In the genomic region with DNA sequence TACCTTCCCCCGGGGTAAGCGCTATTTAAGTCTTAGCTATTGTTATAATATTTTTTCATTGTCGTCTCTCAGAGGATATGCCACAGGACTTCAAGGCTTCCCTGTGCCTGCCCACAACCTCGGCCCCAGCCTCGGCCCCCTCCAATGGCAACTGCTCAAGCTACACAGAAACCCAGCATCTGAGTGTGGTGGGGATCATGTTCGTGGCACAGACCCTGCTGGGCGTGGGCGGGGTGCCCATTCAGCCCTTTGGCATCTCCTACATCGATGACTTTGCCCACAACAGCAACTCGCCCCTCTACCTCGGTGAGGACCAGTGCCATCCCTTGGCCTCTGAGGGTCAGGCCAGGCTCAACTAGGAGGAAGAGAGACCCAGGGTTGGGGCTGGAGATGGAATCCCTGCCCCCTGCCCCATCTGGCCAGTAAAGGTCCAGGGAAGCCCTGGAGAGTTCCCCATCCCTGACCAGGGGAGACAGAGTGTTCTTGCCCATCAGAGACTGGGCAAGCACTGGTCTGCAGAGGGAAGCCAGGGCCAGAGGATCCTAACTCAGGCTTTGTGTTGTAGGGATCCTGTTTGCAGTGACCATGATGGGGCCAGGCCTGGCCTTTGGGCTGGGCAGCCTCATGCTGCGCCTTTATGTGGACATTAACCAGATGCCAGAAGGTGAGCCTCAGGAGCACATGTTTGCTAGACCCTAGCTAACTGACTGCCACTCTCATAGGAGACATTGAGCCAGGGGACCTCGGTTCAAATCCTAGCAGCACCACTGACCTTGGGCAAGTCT, we compare ENCODE assay signal across 1 cellular context.
TF ChIP-seq lines count a peak whose summit lies in the region.

No MANE protein-coding gene starts in this region.

TF ChIP-seq in HepG2, 621 proteins besides CTCF, POLR2A, EP300 and RAD21 (continued from another document):
- TF ChIP-seq, protein P1, sequence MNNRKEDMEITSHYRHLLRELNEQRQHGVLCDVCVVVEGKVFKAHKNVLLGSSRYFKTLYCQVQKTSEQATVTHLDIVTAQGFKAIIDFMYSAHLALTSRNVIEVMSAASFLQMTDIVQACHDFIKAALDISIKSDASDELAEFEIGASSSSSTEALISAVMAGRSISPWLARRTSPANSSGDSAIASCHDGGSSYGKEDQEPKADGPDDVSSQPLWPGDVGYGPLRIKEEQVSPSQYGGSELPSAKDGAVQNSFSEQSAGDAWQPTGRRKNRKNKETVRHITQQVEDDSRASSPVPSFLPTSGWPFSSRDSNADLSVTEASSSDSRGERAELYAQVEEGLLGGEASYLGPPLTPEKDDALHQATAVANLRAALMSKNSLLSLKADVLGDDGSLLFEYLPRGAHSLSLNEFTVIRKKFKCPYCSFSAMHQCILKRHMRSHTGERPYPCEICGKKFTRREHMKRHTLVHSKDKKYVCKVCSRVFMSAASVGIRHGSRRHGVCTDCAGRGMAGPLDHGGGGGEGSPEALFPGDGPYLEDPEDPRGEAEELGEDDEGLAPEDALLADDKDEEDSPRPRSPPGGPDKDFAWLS (CRISPR knock-in tag; IDR thresholded peaks at IDR 0.05; ENCODE audit: borderline replicate concordance) = 0 out of 2 replicates have a peak, but pooled peaks have one; percentile 44
- TF ChIP-seq, protein P2, sequence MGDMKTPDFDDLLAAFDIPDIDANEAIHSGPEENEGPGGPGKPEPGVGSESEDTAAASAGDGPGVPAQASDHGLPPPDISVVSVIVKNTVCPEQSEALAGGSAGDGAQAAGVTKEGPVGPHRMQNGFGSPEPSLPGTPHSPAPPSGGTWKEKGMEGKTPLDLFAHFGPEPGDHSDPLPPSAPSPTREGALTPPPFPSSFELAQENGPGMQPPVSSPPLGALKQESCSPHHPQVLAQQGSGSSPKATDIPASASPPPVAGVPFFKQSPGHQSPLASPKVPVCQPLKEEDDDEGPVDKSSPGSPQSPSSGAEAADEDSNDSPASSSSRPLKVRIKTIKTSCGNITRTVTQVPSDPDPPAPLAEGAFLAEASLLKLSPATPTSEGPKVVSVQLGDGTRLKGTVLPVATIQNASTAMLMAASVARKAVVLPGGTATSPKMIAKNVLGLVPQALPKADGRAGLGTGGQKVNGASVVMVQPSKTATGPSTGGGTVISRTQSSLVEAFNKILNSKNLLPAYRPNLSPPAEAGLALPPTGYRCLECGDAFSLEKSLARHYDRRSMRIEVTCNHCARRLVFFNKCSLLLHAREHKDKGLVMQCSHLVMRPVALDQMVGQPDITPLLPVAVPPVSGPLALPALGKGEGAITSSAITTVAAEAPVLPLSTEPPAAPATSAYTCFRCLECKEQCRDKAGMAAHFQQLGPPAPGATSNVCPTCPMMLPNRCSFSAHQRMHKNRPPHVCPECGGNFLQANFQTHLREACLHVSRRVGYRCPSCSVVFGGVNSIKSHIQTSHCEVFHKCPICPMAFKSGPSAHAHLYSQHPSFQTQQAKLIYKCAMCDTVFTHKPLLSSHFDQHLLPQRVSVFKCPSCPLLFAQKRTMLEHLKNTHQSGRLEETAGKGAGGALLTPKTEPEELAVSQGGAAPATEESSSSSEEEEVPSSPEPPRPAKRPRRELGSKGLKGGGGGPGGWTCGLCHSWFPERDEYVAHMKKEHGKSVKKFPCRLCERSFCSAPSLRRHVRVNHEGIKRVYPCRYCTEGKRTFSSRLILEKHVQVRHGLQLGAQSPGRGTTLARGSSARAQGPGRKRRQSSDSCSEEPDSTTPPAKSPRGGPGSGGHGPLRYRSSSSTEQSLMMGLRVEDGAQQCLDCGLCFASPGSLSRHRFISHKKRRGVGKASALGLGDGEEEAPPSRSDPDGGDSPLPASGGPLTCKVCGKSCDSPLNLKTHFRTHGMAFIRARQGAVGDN (CRISPR knock-in tag; IDR thresholded peaks at IDR 0.05) = peak; percentile 48
- no peak for TF ChIP-seq GTF2F1 (IDR thresholded peaks at IDR 0.05; ENCODE audit: low read length)
- TF ChIP-seq MXD4 (CRISPR knock-in tag; IDR thresholded peaks at IDR 0.05) = no peak
- 0 out of 2 replicates have a peak, but pooled peaks have one; percentile 46 for TF ChIP-seq NR1H2 (CRISPR knock-in tag; IDR thresholded peaks at IDR 0.05; ENCODE audit: borderline replicate concordance, low read depth)
- 0 out of 2 replicates have a peak, but pooled peaks have one; percentile 46 for TF ChIP-seq HES4 (CRISPR knock-in tag; IDR thresholded peaks at IDR 0.05; ENCODE audit: borderline replicate concordance)
